ENCODE assay signal across 1 cellular context in the genomic region with DNA sequence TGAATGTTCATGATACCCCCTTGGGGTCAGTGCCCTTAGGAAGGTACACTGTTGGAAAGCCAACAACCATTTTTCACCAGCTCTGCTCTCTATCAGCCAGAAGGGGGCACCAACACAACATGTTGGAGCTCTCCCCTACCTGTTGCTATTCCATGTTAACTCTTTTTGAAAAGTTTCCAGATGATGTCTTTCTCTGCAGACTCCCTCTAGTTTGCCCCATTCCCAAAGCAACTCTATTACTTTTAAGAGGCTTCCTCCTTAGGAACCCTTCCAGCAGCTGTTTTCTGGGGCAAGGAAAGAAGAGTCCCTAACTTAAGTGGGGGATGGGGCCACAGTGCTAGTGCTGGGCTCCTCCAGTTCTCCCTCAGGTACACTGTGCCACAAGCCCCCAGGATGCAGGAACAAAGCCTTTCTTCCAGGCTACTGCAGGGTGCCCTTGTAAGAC.
TF ChIP-seq lines count a peak whose summit lies in the region.

No MANE protein-coding gene starts in this region.

TF ChIP-seq in GM12878, 131 proteins besides CTCF, POLR2A, EP300 and RAD21:
- no peak for TF ChIP-seq STAT1 (conservative IDR thresholded peaks at IDR 0.05)
- peak; percentile 61; the same call in 1 of the 2 replicates for TF ChIP-seq YY1 (IDR thresholded peaks at IDR 0.05; ENCODE audit: low read depth, low read length)
- TF ChIP-seq SMC3 (IDR thresholded peaks at IDR 0.05; ENCODE audit: borderline replicate concordance, low read length) = peak; percentile 65; the same call in 1 of the 2 replicates
TF ChIP-seq in GM12878: peak in this region for 2.
